In the genomic region with DNA sequence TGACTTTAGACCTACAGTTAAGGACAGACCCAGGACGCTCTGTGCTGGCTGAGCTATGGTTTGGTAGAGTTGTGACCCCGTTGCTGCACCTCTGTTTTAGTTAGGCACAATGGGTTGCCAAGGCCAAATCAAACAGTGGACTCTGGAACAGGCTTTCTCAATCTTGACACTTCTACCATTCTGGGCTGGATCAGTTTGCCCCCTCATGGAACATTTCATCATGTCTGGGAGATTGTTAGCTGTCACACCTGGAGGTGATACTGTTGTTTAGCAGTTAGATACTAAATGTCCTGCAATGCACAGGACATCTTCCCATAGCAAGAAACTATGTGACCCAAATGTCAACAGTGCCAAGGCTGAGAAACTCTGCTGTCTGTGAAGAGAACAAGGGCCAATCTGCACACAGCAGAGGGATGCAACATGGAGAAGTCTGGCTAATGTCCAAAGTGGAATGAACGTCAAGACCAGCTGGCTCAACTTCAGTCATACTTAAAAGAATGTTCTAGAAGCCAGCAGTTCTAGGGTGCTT, we compare ENCODE assay signal across 16 cellular contexts.
DNase-seq lines count a peak whose midpoint lies in the region; ATAC-seq, FAIRE-seq and TF ChIP-seq lines count a peak whose summit lies in the region.
"Had no signal": no experiment of that assay in that cellular context is flagged by ENCODE, and none has a peak within 500 bp of the region (broad histone marks: within the 10 kb centered on the region; RNA-seq: fewer than 3 reads in every experiment).

No MANE protein-coding gene starts in this region.

- no peaks in the 10 kb centered on the region for H3F3A ChIP-seq in PC-9 (ENCODE audit: insufficient read depth, low read depth)

- no peak overlapping the region for H2BK20ac ChIP-seq in H1 (ENCODE audit: low read length)

- H3K27ac ChIP-seq in H1 (ENCODE audit: low read depth, low read length): no peak overlapping the region
- H3K27ac ChIP-seq in HepG2 (ENCODE audit: extremely low read length, insufficient read depth, low read length): peak overlapping the region; percentile 21
- H3K27ac ChIP-seq in thyroid gland: peak overlapping the region; percentile 3 to 73 (median 53)
- H3K27ac ChIP-seq in PC-9: no peak overlapping the region
- H3K27ac ChIP-seq: 22Rv1, colonic mucosa, esophagus squamous epithelium, HL-60, WERI-Rb-1 had no signal

- no peaks in the 10 kb centered on the region for H3K9me2 ChIP-seq in PC-9 (ENCODE audit: insufficient read depth)

- no peaks in the 10 kb centered on the region for H3K79me2 ChIP-seq in H1 (ENCODE audit: control insufficient read depth in 1 of 2, insufficient read depth in 2 of 2, low read length in 2 of 2)
- no peaks in the 10 kb centered on the region for H3K79me2 ChIP-seq in HepG2 (ENCODE audit: insufficient read depth, low read length)
- H3K79me2 ChIP-seq in PC-9 (ENCODE audit: low read depth): no peaks in the 10 kb centered on the region

- no peak overlapping the region for H4K91ac ChIP-seq in H1 (replicated peaks; ENCODE audit: insufficient read length, low read length)

- no peaks in the 10 kb centered on the region for H3K9me3 ChIP-seq in H1 (ENCODE audit: insufficient read depth in 2 of 2, low read depth in 1 of 2, low read length in 1 of 2)
- no peaks in the 10 kb centered on the region for H3K9me3 ChIP-seq in HepG2 (ENCODE audit: low read length)
- no peaks in the 10 kb centered on the region for H3K9me3 ChIP-seq in thyroid gland
- no peaks in the 10 kb centered on the region for H3K9me3 ChIP-seq in PC-9 (ENCODE audit: insufficient read depth, low read depth)
- H3K9me3 ChIP-seq: colonic mucosa, esophagus squamous epithelium had no signal

- peak; percentile 70 for ATAC-seq in HepG2
- no peak for ATAC-seq in activated CD4-positive, CD25-positive, alpha-beta regulatory T cell treated with anti-CD3 and anti-CD28 coated beads, Interleukin-2, amount 50 U/mL, for 24 hours
- ATAC-seq: stimulated activated naive CD8-positive, alpha-beta T cell treated with anti-CD3 and anti-CD28 coated beads, Interleukin-15, Interleukin-2, amounts not matched to agents 100 U/mL and 50 U/mL, for 24 hours had no signal

- no peaks in the 10 kb centered on the region for H3K23me2 ChIP-seq in H1 (ENCODE audit: low read depth, low read length)

- WGBS in H1 (ENCODE audit: extremely low coverage in 1 of 2, insufficient coverage in 1 of 2, insufficient read length in 1 of 2, insufficient replicate concordance in 2 of 2, low coverage in 1 of 2, low lambda C conversion rate in 2 of 2, missing lambda C conversion rate in 1 of 2), 2 experiments: 87% methylated on average over 3 of the region's 3 CpGs; no CpG with 5 or more reads in 1 of the 2 experiments
- 50% methylated on average over 3 of the region's 3 CpGs for WGBS in HepG2 (ENCODE audit: low lambda C conversion rate)
- 52 to 57% methylated on average over 3 of the region's 3 CpGs for WGBS in thyroid gland, 2 donors

- CTCF ChIA-PET in H1 (lab: Charles Lee; ENCODE audit: partially characterized antibody) (interaction anchor here (0.8 to 2.6 kb wide), 7 partner anchors 9 to 213 kb away, joined by 3 to 11 read pairs (median 4); no protein-coding TSS in a partner anchor), HepG2 (lab: Yijun Ruan, JAX; ENCODE audit: low intra/inter-chr PET ratio, low total read pairs) (no interaction called here), PC-9 (lab: Charles Lee) (no interaction called here)

- TF ChIP-seq CTCF in H1 (IDR thresholded peaks at IDR 0.05; ENCODE audit: control extremely low read depth in 1 of 3, insufficient read depth in 1 of 3, low read depth in 1 of 3, low read length in 3 of 3) (no peak), HepG2 (CRISPR knock-in tag; IDR thresholded peaks at IDR 0.05) (peak; percentile 12; the same call in 1 of the 2 replicates), thyroid gland (IDR thresholded peaks at IDR 0.05) (no peak), PC-9 (conservative IDR thresholded peaks at IDR 0.05) (no peak)

- H3K23ac ChIP-seq in H1 (ENCODE audit: insufficient read length): no peak overlapping the region

- POLR2A ChIA-PET in H1 (lab: Charles Lee; ENCODE audit: partially characterized antibody): interaction anchor here (0.8 kb wide), 1 partner anchor 66 kb away, joined by 3 read pairs; the partner anchor contains the start of gene DICER1
- POLR2A ChIA-PET in HepG2 (lab: Yijun Ruan, JAX): no interaction called here
- POLR2A ChIA-PET in PC-9 (lab: Charles Lee; ENCODE audit: unreplicated experiment): no interaction called here

- no peak overlapping the region for H3K4ac ChIP-seq in H1 (replicated peaks; ENCODE audit: insufficient read length, low read depth, low read length)

- H3K4me2 ChIP-seq in H1 (ENCODE audit: insufficient read depth in 1 of 2, low read depth in 2 of 2, low read length in 2 of 2): no peak overlapping the region
- H3K4me2 ChIP-seq in HepG2 (ENCODE audit: low read depth, low read length): no peak overlapping the region
- H3K4me2 ChIP-seq in PC-9: no peak overlapping the region

- no peak overlapping the region for H3K56ac ChIP-seq in H1 (replicated peaks; ENCODE audit: insufficient read length, low read depth, low read length)

- TF ChIP-seq EP300 in H1 (IDR thresholded peaks at IDR 0.05; ENCODE audit: borderline replicate concordance in 1 of 2, low read depth in 2 of 2, low read length in 2 of 2) (no peak), HepG2 (IDR thresholded peaks at IDR 0.05; ENCODE audit: low read depth in 2 of 2, low read length in 2 of 2) (no peak), HepG2 (CRISPR knock-in tag; IDR thresholded peaks at IDR 0.05; ENCODE audit: borderline replicate concordance) (no peak)

- no peak overlapping the region for H2AFZ ChIP-seq in H1 (ENCODE audit: low read length)
- H2AFZ ChIP-seq in HepG2 (ENCODE audit: low read length): no peak overlapping the region
- H2AFZ ChIP-seq in PC-9: no peak overlapping the region

- in situ Hi-C loops in HepG2 (cut with HindIII; ENCODE audit: extremely low pct_ligation_motif_present, low pct_unique_long_range_greater_than_20kb): no loop called here

- no peak overlapping the region for H2BK5ac ChIP-seq in H1 (ENCODE audit: low read depth, low read length)

- peak overlapping the region; percentile 19; the same call in 1 of the 2 replicates for H2BK15ac ChIP-seq in H1 (ENCODE audit: low read length)

- DNase-seq in DMS 273 (lab: John Stamatoyannopoulos, UW; ENCODE audit: unreplicated experiment) (peak; percentile 37), DMS 273 treated with DMSO at 0.1 percent for 48 hours (lab: John Stamatoyannopoulos, UW) (no peak), H1 (ENCODE audit: low read depth in 1 of 2, low spot score in 2 of 2) (no peak), HepG2 (ENCODE audit: low spot score) (peak; percentile 21), thyroid gland (peak; percentile 48 to 54), PC-9 (no peak)
- DNase-seq in activated naive CD4-positive, alpha-beta T cell treated with Interleukin-2 at 50 U/mL for 16 hours: no peak
- DNase-seq: CD8-positive, alpha-beta memory T cell; colonic mucosa; esophagus squamous epithelium; stimulated activated naive CD8-positive, alpha-beta T cell treated with anti-CD3 and anti-CD28 coated beads, Interleukin-15, Interleukin-2, amounts not matched to agents 100 U/mL and 50 U/mL, for 24 hours; WERI-Rb-1 had no signal

- H3K18ac ChIP-seq in H1 (ENCODE audit: extremely low read depth, low read length): no peak overlapping the region

- TF ChIP-seq POLR2A in H1 (IDR thresholded peaks at IDR 0.05; ENCODE audit: control extremely low read depth in 1 of 2, low read depth in 2 of 2, low read length in 2 of 2) (no peak), HepG2 (IDR thresholded peaks at IDR 0.05; ENCODE audit: insufficient read depth in 1 of 2, low read depth in 2 of 2, low read length in 2 of 2) (no peak), thyroid gland (IDR thresholded peaks at IDR 0.05) (no peak)

- TF ChIP-seq RAD21 in H1 (IDR thresholded peaks at IDR 0.05 in 1 of 2, conservative IDR thresholded peaks at IDR 0.05 in 1 of 2; ENCODE audit: low read depth in 2 of 2, low read length in 2 of 2) (no peak), HepG2 (CRISPR knock-in tag; IDR thresholded peaks at IDR 0.05) (no peak)

- H4K20me1 ChIP-seq in H1 (replicated peaks in 1 of 2; ENCODE audit: control insufficient read depth in 1 of 2, insufficient read depth in 2 of 2, low read length in 2 of 2) (no peaks in the 10 kb centered on the region), HepG2 (ENCODE audit: insufficient read depth, low read length) (no peaks in the 10 kb centered on the region), PC-9 (ENCODE audit: insufficient read depth) (no peaks in the 10 kb centered on the region)

- H3K79me1 ChIP-seq in H1 (ENCODE audit: low read depth, low read length): no peaks in the 10 kb centered on the region

- FAIRE-seq in H1 (lab: Jason Lieb, UNC) (no peak), HepG2 (lab: Jason Lieb, UNC) (no peak)
- FAIRE-seq: islet of Langerhans had no signal

- no peak overlapping the region for H4K8ac ChIP-seq in H1 (ENCODE audit: extremely low read depth, insufficient read depth, low read length)

- H3K36me3 ChIP-seq in H1 (ENCODE audit: control insufficient read depth in 2 of 4, insufficient read depth in 4 of 4, low read length in 3 of 4) (no peaks in the 10 kb centered on the region), HepG2 (replicated peaks in 1 of 2; ENCODE audit: control insufficient read depth in 1 of 2, insufficient read depth in 2 of 2, low read length in 2 of 2) (peaks cover 0 to 19% of the 10 kb centered on the region in 2 experiments; a peak in 2 of 5 replicates), thyroid gland (no peaks in the 10 kb centered on the region), PC-9 (ENCODE audit: low read depth) (no peaks in the 10 kb centered on the region)
- H3K36me3 ChIP-seq: colonic mucosa had no signal

- no peak overlapping the region for H2BK120ac ChIP-seq in H1 (replicated peaks; ENCODE audit: low read depth, low read length)

- H3K4me1 ChIP-seq in H1 (replicated peaks in 1 of 4; ENCODE audit: control insufficient read depth in 3 of 4, insufficient read depth in 4 of 4, low read length in 3 of 4) (peaks cover 11 to 35% (median 24%) of the 10 kb centered on the region in 4 experiments), HepG2 (ENCODE audit: insufficient read depth, low read length) (peaks cover 22% of the 10 kb centered on the region), thyroid gland (peaks cover 51 to 63% of the 10 kb centered on the region in 2 donors), PC-9 (replicated peaks; ENCODE audit: insufficient read depth) (no peaks in the 10 kb centered on the region)
- H3K4me1 ChIP-seq: colonic mucosa had no signal

- intact Hi-C loops in HepG2 (cut with micrococcal nuclease; ENCODE audit: unreplicated experiment): loop anchor here (10.0 kb wide), 1 partner anchor 212 kb away; no protein-coding TSS in a partner anchor
- intact Hi-C loops in thyroid gland (cut with DNase I): no loop called here
- intact Hi-C loops in PC-9 (cut with micrococcal nuclease; ENCODE audit: unreplicated experiment): no loop called here

- H3K9ac ChIP-seq in H1 (replicated peaks in 1 of 4; ENCODE audit: extremely low read depth in 1 of 4, low read depth in 3 of 4, low read length in 3 of 4): no peak overlapping the region
- no peak overlapping the region for H3K9ac ChIP-seq in HepG2 (ENCODE audit: insufficient read depth, low read depth, low read length)

- no peak overlapping the region for H4K5ac ChIP-seq in H1 (ENCODE audit: insufficient read length, low read depth, low read length)

- peaks cover 0 to 4% (median 2%) of the 10 kb centered on the region in 4 experiments; a peak in 4 of 7 replicates for H3K27me3 ChIP-seq in H1 (replicated peaks in 1 of 4; ENCODE audit: control insufficient read depth in 3 of 4, extremely low read depth in 1 of 4, insufficient read depth in 3 of 4, low read length in 3 of 4)
- H3K27me3 ChIP-seq in HepG2 (ENCODE audit: control insufficient read depth in 1 of 2, insufficient read depth in 2 of 2, low read length in 2 of 2): no peaks in the 10 kb centered on the region
- no peaks in the 10 kb centered on the region for H3K27me3 ChIP-seq in thyroid gland
- no peaks in the 10 kb centered on the region for H3K27me3 ChIP-seq in PC-9 (ENCODE audit: insufficient read depth, low read depth)
- H3K27me3 ChIP-seq: colonic mucosa, esophagus squamous epithelium had no signal

- H3K14ac ChIP-seq in H1 (ENCODE audit: insufficient read length): no peak overlapping the region

- H2AK5ac ChIP-seq in H1 (ENCODE audit: low read depth, low read length): no peak overlapping the region

- no peak overlapping the region for H3K4me3 ChIP-seq in H1 (ENCODE audit: extremely low read depth in 1 of 4, insufficient read depth in 2 of 4, low read depth in 3 of 4, low read length in 4 of 4)
- no peak overlapping the region for H3K4me3 ChIP-seq in HepG2 (replicated peaks in 1 of 3; ENCODE audit: insufficient read depth in 1 of 3, low read depth in 2 of 3, low read length in 3 of 3)
- H3K4me3 ChIP-seq in thyroid gland (replicated peaks in 1 of 3): no peak overlapping the region
- no peak overlapping the region for H3K4me3 ChIP-seq in PC-9
- H3K4me3 ChIP-seq: colonic mucosa, esophagus squamous epithelium had no signal

- H2BK12ac ChIP-seq in H1 (ENCODE audit: low read depth, low read length): peak overlapping the region; percentile 13

- BruUV-seq in HepG2 (replicated peaks; lab: Mats Ljungman, UMichigan) (no TSS peak), PC-9 (replicated peaks; lab: Mats Ljungman, UMichigan) (no TSS peak)

Comparison
In these comparisons a context has a peak if more than half of its experiments do, and no peak if none do; other contexts are left out.
1. DNase-seq: peak in DMS 273 (single experiment), HepG2 (single experiment) and thyroid gland (2 of 2); none in DMS 273 treated with DMSO at 0.1 percent for 48 hours (single experiment), H1 (0 of 2), activated naive CD4-positive, alpha-beta T cell treated with Interleukin-2 at 50 U/mL for 16 hours (single experiment) and PC-9 (0 of 2).
2. H3K27ac ChIP-seq: peak in HepG2 (single experiment) and thyroid gland (3 of 3); none in H1 (single experiment) and PC-9 (single experiment).